Comparison of ENCODE assay signal across 13 cellular contexts in the genomic region with DNA sequence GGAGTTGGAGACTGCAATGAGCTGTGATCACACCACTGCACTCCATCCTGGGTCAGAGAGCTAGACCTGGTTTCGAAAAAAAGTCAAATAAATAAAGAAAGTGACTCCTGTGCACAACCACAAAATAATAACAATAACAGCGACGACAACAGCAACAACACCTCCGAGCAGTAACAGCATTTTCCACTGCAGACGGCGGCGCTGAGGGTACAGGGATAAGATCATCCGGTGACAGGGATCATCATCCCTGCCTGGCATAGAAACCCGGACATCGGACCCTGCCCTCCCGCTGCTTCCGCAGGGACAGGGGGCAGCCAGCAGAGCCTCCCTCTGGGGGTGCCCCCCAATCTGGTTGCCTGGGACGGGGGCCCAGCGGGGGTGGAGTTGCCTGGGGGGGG. TPM values are rescaled to one million over a fixed set of nuclear protein-coding genes. Genes with fewer than 3 reads are reported as not detected.
DNase-seq lines count a peak whose midpoint lies in the region; TF ChIP-seq lines count a peak whose summit lies in the region.
"Had no signal": no experiment of that assay in that cellular context is flagged by ENCODE, and none has a peak within 500 bp of the region (broad histone marks: within the 10 kb centered on the region; RNA-seq: fewer than 3 reads in every experiment).

No MANE protein-coding gene starts in this region.

- H3K27ac ChIP-seq in endodermal cell (ENCODE audit: low read depth, low read length) (no peak overlapping the region), sigmoid colon (no peak overlapping the region)

- no peaks in the 10 kb centered on the region for H3K27me3 ChIP-seq in endodermal cell (ENCODE audit: control insufficient read depth, insufficient read depth, low read length, poor library complexity, severe bottlenecking)
- peaks cover 0 to 21% (median 9%) of the 10 kb centered on the region in 3 donors for H3K27me3 ChIP-seq in sigmoid colon

- no peak for DNase-seq in activated naive CD8-positive, alpha-beta T cell treated with anti-CD3 and anti-CD28 coated beads for 36 hours
- DNase-seq in NCI-H526 treated with DMSO at 0.1 percent for 48 hours (lab: John Stamatoyannopoulos, UW) (peak; percentile 16), endodermal cell (peak; percentile 76), type B pancreatic cell (ENCODE audit: extremely low spot score, unreplicated experiment) (no peak), CD14-positive monocyte (ENCODE audit: low spot score) (no peak), sigmoid colon (no peak), pons (ENCODE audit: low spot score) (no peak)
- DNase-seq: AML-193; aorta; effector CD8-positive, alpha-beta T cell; NCI-H187 treated with DMSO at 0.1 percent for 48 hours had no signal

- H3K36me3 ChIP-seq in endodermal cell (ENCODE audit: control insufficient read depth, insufficient read depth, low read length) (no peaks in the 10 kb centered on the region), sigmoid colon (no peaks in the 10 kb centered on the region)

- H3K27ac Mint-ChIP-seq in activated naive CD8-positive, alpha-beta T cell, result no peak overlapping the region
- no peak overlapping the region for H3K27ac Mint-ChIP-seq in activated naive CD8-positive, alpha-beta T cell treated with anti-CD3 and anti-CD28 coated beads for 36 hours
- peak overlapping the region; percentile 80 for H3K27ac Mint-ChIP-seq in endodermal cell
- peak overlapping the region; percentile 87 for H3K27ac Mint-ChIP-seq in type B pancreatic cell
- peak overlapping the region in 1 of 7 donors; percentile 36 for H3K27ac Mint-ChIP-seq in CD14-positive monocyte

- intact Hi-C loops in CD14-positive monocyte (cut with micrococcal nuclease), result loop anchor here in 1 of 2 donors (5.0 kb wide), 1 partner anchor 79 kb away; no protein-coding TSS in a partner anchor
- intact Hi-C loops in sigmoid colon (cut with DNase I), result no loop called here

- 80 to 81% methylated on average over 4 to 12 of the region's 14 CpGs for WGBS in endodermal cell (ENCODE audit: insufficient coverage in 1 of 2, insufficient read length in 1 of 2), 2 experiments
- WGBS in sigmoid colon, 2 donors, result 13 to 50% methylated on average over 14 of the region's 14 CpGs

- no peak for TF ChIP-seq POLR2A in sigmoid colon (IDR thresholded peaks at IDR 0.05)

- no peaks in the 10 kb centered on the region for H3K36me3 Mint-ChIP-seq in activated naive CD8-positive, alpha-beta T cell
- no peaks in the 10 kb centered on the region for H3K36me3 Mint-ChIP-seq in activated naive CD8-positive, alpha-beta T cell treated with anti-CD3 and anti-CD28 coated beads for 36 hours
- no peaks in the 10 kb centered on the region for H3K36me3 Mint-ChIP-seq in endodermal cell (ENCODE audit: low read depth)
- H3K36me3 Mint-ChIP-seq in type B pancreatic cell, result no peaks in the 10 kb centered on the region
- peaks cover 2 to 5% of the 10 kb centered on the region in 2 donors for H3K36me3 Mint-ChIP-seq in CD14-positive monocyte

- peaks cover 8% of the 10 kb centered on the region for H3K4me1 Mint-ChIP-seq in activated naive CD8-positive, alpha-beta T cell (ENCODE audit: low read depth)
- no peaks in the 10 kb centered on the region for H3K4me1 Mint-ChIP-seq in activated naive CD8-positive, alpha-beta T cell treated with anti-CD3 and anti-CD28 coated beads for 36 hours
- H3K4me1 Mint-ChIP-seq in endodermal cell, result peaks cover 3% of the 10 kb centered on the region
- peaks cover 7% of the 10 kb centered on the region for H3K4me1 Mint-ChIP-seq in type B pancreatic cell (ENCODE audit: unreplicated experiment)
- peaks cover 11% of the 10 kb centered on the region for H3K4me1 Mint-ChIP-seq in CD14-positive monocyte

- H3K9me3 ChIP-seq in endodermal cell (ENCODE audit: control insufficient read depth, low read length) (no peaks in the 10 kb centered on the region), sigmoid colon (no peaks in the 10 kb centered on the region)

- no peak for TF ChIP-seq CTCF in endodermal cell (conservative IDR thresholded peaks at IDR 0.05)
- TF ChIP-seq CTCF in type B pancreatic cell (conservative IDR thresholded peaks at IDR 0.05), result no peak
- TF ChIP-seq CTCF in CD14-positive monocyte (IDR thresholded peaks at IDR 0.05), result no peak
- TF ChIP-seq CTCF in sigmoid colon (IDR thresholded peaks at IDR 0.05), result no peak

- H3K9me3 Mint-ChIP-seq in activated naive CD8-positive, alpha-beta T cell (ENCODE audit: low read depth), result no peaks in the 10 kb centered on the region
- no peaks in the 10 kb centered on the region for H3K9me3 Mint-ChIP-seq in activated naive CD8-positive, alpha-beta T cell treated with anti-CD3 and anti-CD28 coated beads for 36 hours
- H3K9me3 Mint-ChIP-seq in endodermal cell, result peaks cover 2% of the 10 kb centered on the region
- no peaks in the 10 kb centered on the region for H3K9me3 Mint-ChIP-seq in type B pancreatic cell
- peaks cover 0 to 9% (median 0%) of the 10 kb centered on the region in 7 donors for H3K9me3 Mint-ChIP-seq in CD14-positive monocyte

- H3K4me3 Mint-ChIP-seq in activated naive CD8-positive, alpha-beta T cell, result peak overlapping the region; percentile 69
- H3K4me3 Mint-ChIP-seq in activated naive CD8-positive, alpha-beta T cell treated with anti-CD3 and anti-CD28 coated beads for 36 hours, result no peak overlapping the region
- peak overlapping the region; percentile 15 for H3K4me3 Mint-ChIP-seq in endodermal cell
- peak overlapping the region; percentile 82 for H3K4me3 Mint-ChIP-seq in type B pancreatic cell
- H3K4me3 Mint-ChIP-seq in CD14-positive monocyte, result peak overlapping the region in 1 of 2 donors; percentile 41

- H3K4me3 ChIP-seq in endodermal cell (ENCODE audit: low read length), result no peak overlapping the region
- no peak overlapping the region for H3K4me3 ChIP-seq in sigmoid colon

- H3K9ac ChIP-seq in endodermal cell (ENCODE audit: extremely low read depth, low read length, poor library complexity, severe bottlenecking), result no peak overlapping the region

- TF ChIP-seq EP300 in sigmoid colon (IDR thresholded peaks at IDR 0.05), result no peak

- H3K27me3 Mint-ChIP-seq in activated naive CD8-positive, alpha-beta T cell, result peaks cover 6% of the 10 kb centered on the region
- peaks cover 33% of the 10 kb centered on the region for H3K27me3 Mint-ChIP-seq in activated naive CD8-positive, alpha-beta T cell treated with anti-CD3 and anti-CD28 coated beads for 36 hours
- peaks cover 8% of the 10 kb centered on the region for H3K27me3 Mint-ChIP-seq in endodermal cell (ENCODE audit: insufficient read depth)
- H3K27me3 Mint-ChIP-seq in type B pancreatic cell, result peaks cover 27% of the 10 kb centered on the region
- peaks cover 16 to 37% (median 26%) of the 10 kb centered on the region in 3 donors for H3K27me3 Mint-ChIP-seq in CD14-positive monocyte (ENCODE audit: low read depth in 3 of 3)

- H3K4me1 ChIP-seq in endodermal cell (ENCODE audit: control insufficient read depth, insufficient read depth, low read length) (no peaks in the 10 kb centered on the region), sigmoid colon (peaks cover 0 to 15% (median 12%) of the 10 kb centered on the region in 4 donors)

RNA-seq across cellular contexts. Expression of a gene that starts 11.5 kb away (rescaled TPM):
- 10 to 100 TPM; 17.0 to 18.1 TPM for total RNA-seq in activated naive CD8-positive, alpha-beta T cell treated with anti-CD3 and anti-CD28 coated beads for 36 hours
- total RNA-seq in endodermal cell, result 10 to 100 TPM in 1 of 2 donors, 1 to 10 TPM in 1; 9.7 to 19.3 TPM
- 15.8 TPM for polyA plus RNA-seq in endodermal cell (2013, experiment 1 of 2)
- polyA plus RNA-seq in endodermal cell (2013, experiment 2 of 2), result 13.7 TPM
- total RNA-seq in type B pancreatic cell (ENCODE audit: low replicate concordance), result 16.3 and 25.4 TPM in 2 replicates
- polyA plus RNA-seq in CD14-positive monocyte, result 10 to 100 TPM; 56.6 to 62.4 TPM
- 10 to 100 TPM; 16.8 to 32.4 (median 27.1) TPM for total RNA-seq in sigmoid colon
- 10 to 100 TPM; 21.0 to 35.6 (median 27.5) TPM for polyA plus RNA-seq in sigmoid colon

RNA-seq across cellular contexts. Expression of a gene that starts 31.4 kb away (rescaled TPM):
- total RNA-seq in activated naive CD8-positive, alpha-beta T cell treated with anti-CD3 and anti-CD28 coated beads for 36 hours, result under 1 TPM; 0.14 to 0.23 TPM
- total RNA-seq in endodermal cell (1 to 10 TPM; 1.9 to 2.2 TPM), type B pancreatic cell (ENCODE audit: low replicate concordance) (0.94 TPM in 1 of 2 replicates, not detected in the other), sigmoid colon (under 1 TPM in 2 of 4 donors, not detected in 2; 0.36 to 0.66 TPM)
- 1.3 TPM for polyA plus RNA-seq in endodermal cell (2013, experiment 1 of 2)
- 2.2 TPM for polyA plus RNA-seq in endodermal cell (2013, experiment 2 of 2)
- polyA plus RNA-seq in CD14-positive monocyte (not detected), sigmoid colon (under 1 TPM in 1 of 3 donors, not detected in 2; 0.20 TPM)
- polyA plus RNA-seq: aorta had no signal

RNA-seq across cellular contexts. Expression of a gene that starts 34.1 kb away (rescaled TPM):
- total RNA-seq in activated naive CD8-positive, alpha-beta T cell treated with anti-CD3 and anti-CD28 coated beads for 36 hours, result not detected
- total RNA-seq in endodermal cell, result not detected
- polyA plus RNA-seq in endodermal cell (2013, experiment 1 of 2), result 10.8 TPM
- polyA plus RNA-seq in endodermal cell (2013, experiment 2 of 2), result 9.9 TPM
- 0.36 TPM in 1 of 2 replicates, not detected in the other for total RNA-seq in type B pancreatic cell (ENCODE audit: low replicate concordance)
- not detected for polyA plus RNA-seq in CD14-positive monocyte
- not detected for total RNA-seq in sigmoid colon
- polyA plus RNA-seq in sigmoid colon, result not detected
- total RNA-seq: aorta, lung microvascular endothelial cell had no signal
- polyA plus RNA-seq: aorta had no signal

Comparison
In these comparisons a context has a peak if more than half of its experiments do, and no peak if none do; other contexts are left out.
1. H3K27ac Mint-ChIP-seq: peak in endodermal cell (single experiment) and type B pancreatic cell (single experiment); none in activated naive CD8-positive, alpha-beta T cell (single experiment) and activated naive CD8-positive, alpha-beta T cell treated with anti-CD3 and anti-CD28 coated beads for 36 hours (single experiment).
2. DNase-seq: peak in NCI-H526 treated with DMSO at 0.1 percent for 48 hours (single experiment) and endodermal cell (single experiment); none in activated naive CD8-positive, alpha-beta T cell treated with anti-CD3 and anti-CD28 coated beads for 36 hours (single experiment), type B pancreatic cell (single experiment), CD14-positive monocyte (single experiment), sigmoid colon (single experiment) and pons (single experiment).